ENCODE assay signal across 1 cellular context in genomic region chr1:109280768-109281356, GRCh38.
TF ChIP-seq lines count a peak whose summit lies in the region.

No MANE protein-coding gene starts in this region.

TF ChIP-seq in HepG2, 621 proteins besides CTCF, POLR2A, EP300 and RAD21:
- TF ChIP-seq ZMYM4 (CRISPR knock-in tag; IDR thresholded peaks at IDR 0.05) (no peak), ZFP36L2 (CRISPR knock-in tag; IDR thresholded peaks at IDR 0.05) (no peak), HNRNPL (IDR thresholded peaks at IDR 0.05; ENCODE audit: low read depth, low read length) (0 out of 2 replicates have a peak, but pooled peaks have one; percentile 46)
